ENCODE assay signal across 8 cellular contexts in genomic region chrX:135543924-135544323, GRCh38. TPM values are rescaled to one million over a fixed set of nuclear protein-coding genes. Genes with fewer than 3 reads are reported as not detected.
DNase-seq lines count a peak whose midpoint lies in the region; ATAC-seq and TF ChIP-seq lines count a peak whose summit lies in the region.

No MANE protein-coding gene starts in this region.

- peaks cover 14% of the 10 kb centered on the region for H3K9me3 Mint-ChIP-seq in progenitor cell of endocrine pancreas (ENCODE audit: low read depth)

- no peak overlapping the region for H3K27ac ChIP-seq in HCT116 (ENCODE audit: low read depth, low read length)

- no TSS peak for BruUV-seq in HCT116 (replicated peaks; lab: Mats Ljungman, UMichigan)

- POLR2A ChIA-PET in HCT116 (lab: Charles Lee) = no interaction called here

- peak in 2 of 3 experiments; percentile 41 to 43; a peak in 3 of 6 replicates for TF ChIP-seq CTCF in HCT116 (IDR thresholded peaks at IDR 0.05 in 2 of 3, conservative IDR thresholded peaks at IDR 0.05 in 1 of 3; ENCODE audit: borderline replicate concordance in 1 of 3, insufficient read depth in 1 of 3, low read depth in 2 of 3, low read length in 2 of 3)
- TF ChIP-seq CTCF in progenitor cell of endocrine pancreas (IDR thresholded peaks at IDR 0.05; ENCODE audit: unreplicated experiment) = peak; percentile 20

- H3K9ac ChIP-seq in HCT116 (ENCODE audit: low read length) = no peak overlapping the region

- no peak overlapping the region for H3K4me3 Mint-ChIP-seq in progenitor cell of endocrine pancreas (ENCODE audit: low read depth)

- H3K36me3 Mint-ChIP-seq in progenitor cell of endocrine pancreas (ENCODE audit: insufficient read depth) = no peaks in the 10 kb centered on the region

- no peak overlapping the region for H3K27ac Mint-ChIP-seq in progenitor cell of endocrine pancreas

- no peaks in the 10 kb centered on the region for H3K4me1 ChIP-seq in HCT116 (ENCODE audit: control insufficient read depth in 1 of 2, insufficient read depth in 2 of 2, low read length in 2 of 2)

- H3K27me3 ChIP-seq in HCT116 (ENCODE audit: insufficient read depth, low read length) = no peaks in the 10 kb centered on the region

- DNase-seq in NCI-H345 (lab: John Stamatoyannopoulos, UW) (peak; percentile 1), NCI-H345 treated with DMSO at 0.1 percent for 48 hours (lab: John Stamatoyannopoulos, UW; ENCODE audit: unreplicated experiment) (no peak), HCT116 (ENCODE audit: low read depth, low spot score) (no peak), progenitor cell of endocrine pancreas (ENCODE audit: low spot score, unreplicated experiment) (no peak), NCI-H2227 (lab: John Stamatoyannopoulos, UW; ENCODE audit: unreplicated experiment) (no peak), left cardiac atrium (no peak)
- peak; percentile 12 to 14 for DNase-seq in activated CD4-positive, alpha-beta T cell treated with anti-CD3 and anti-CD28 coated beads, Interleukin-2, amount 50 U/mL, for 48 hours
- no peak for DNase-seq in NK-92 treated with Interleukin-12 subunit alpha and Interleukin-12 subunit beta, amount 100 ng/mL, for 24 hours (lab: John Stamatoyannopoulos, UW)

- no peaks in the 10 kb centered on the region for H3K9me3 ChIP-seq in HCT116 (ENCODE audit: control insufficient read depth in 1 of 2, insufficient read depth in 1 of 2, low read depth in 1 of 2, low read length in 2 of 2)

- no peak overlapping the region for H3K4me3 ChIP-seq in HCT116 (replicated peaks in 1 of 2; ENCODE audit: low read depth in 1 of 2, low read length in 2 of 2)

- no peaks in the 10 kb centered on the region for H4K20me1 ChIP-seq in HCT116 (ENCODE audit: insufficient read depth)

- intact Hi-C loops in HCT116 (cut with micrococcal nuclease) = no loop called here
- intact Hi-C loops in left cardiac atrium (cut with DNase I) = no loop called here

- RAD21 ChIA-PET in HCT116 (lab: Charles Lee; ENCODE audit: low non-redundant PET in 1 of 2, low total read pairs in 2 of 2, uncharacterized antibody in 2 of 2, unreplicated experiment in 2 of 2) = no interaction called here

- no peak overlapping the region for H2AFZ ChIP-seq in HCT116 (ENCODE audit: low read depth, low read length, poor library complexity, severe bottlenecking)

- no peak for TF ChIP-seq POLR2A in HCT116 (IDR thresholded peaks at IDR 0.05; ENCODE audit: borderline replicate concordance, extremely low read depth, insufficient read depth, insufficient read length)

- no peak overlapping the region for H3K4me2 ChIP-seq in HCT116 (ENCODE audit: low read length)

- H3K36me3 ChIP-seq in HCT116 (ENCODE audit: control insufficient read depth in 1 of 2, insufficient read depth in 2 of 2, low read length in 2 of 2) = no peaks in the 10 kb centered on the region

- no peaks in the 10 kb centered on the region for H3K79me2 ChIP-seq in HCT116 (ENCODE audit: insufficient read depth, low read length)

- CTCF ChIA-PET in HCT116 (lab: Charles Lee) = interaction anchor here (1.2 kb wide), 1 partner anchor 53 kb away, joined by 3 read pairs; no protein-coding TSS in a partner anchor

- no peaks in the 10 kb centered on the region for H3K27me3 Mint-ChIP-seq in progenitor cell of endocrine pancreas

- no peaks in the 10 kb centered on the region for H3K9me2 ChIP-seq in HCT116 (ENCODE audit: insufficient read depth)

- TF ChIP-seq RAD21 in HCT116 (IDR thresholded peaks at IDR 0.05; ENCODE audit: low read depth) = peak; percentile 19; the same call in 1 of the 2 replicates

- ATAC-seq in HCT116 (no peak), left cardiac atrium (no peak)

- peaks cover 3% of the 10 kb centered on the region for H3K4me1 Mint-ChIP-seq in progenitor cell of endocrine pancreas (ENCODE audit: low read depth)

TF ChIP-seq in HCT116, 20 proteins besides CTCF, POLR2A, EP300 and RAD21:
- TF ChIP-seq REST (IDR thresholded peaks at IDR 0.05; ENCODE audit: low read depth) (no peak), ZNF274 (IDR thresholded peaks at IDR 0.05; ENCODE audit: low read depth, low read length) (no peak), TCF7L2 (IDR thresholded peaks at IDR 0.05; ENCODE audit: borderline replicate concordance, extremely low read depth, insufficient read depth, insufficient read length) (no peak), ELF1 (IDR thresholded peaks at IDR 0.05; ENCODE audit: borderline replicate concordance, low read depth) (no peak), ATF3 (IDR thresholded peaks at IDR 0.05) (no peak), MAX (IDR thresholded peaks at IDR 0.05) (no peak), SIN3A (IDR thresholded peaks at IDR 0.05; ENCODE audit: low read depth) (no peak), EGR1 (IDR thresholded peaks at IDR 0.05; ENCODE audit: low read depth) (no peak), EZH2 (IDR thresholded peaks at IDR 0.05) (no peak), SRF (IDR thresholded peaks at IDR 0.05; ENCODE audit: low read depth) (no peak), SP1 (IDR thresholded peaks at IDR 0.05; ENCODE audit: low read depth) (no peak), POLR2AphosphoS5 (IDR thresholded peaks at IDR 0.05; ENCODE audit: low read depth, low read length) (no peak), YY1 (IDR thresholded peaks at IDR 0.05; ENCODE audit: extremely low read depth, insufficient replicate concordance, low read depth, low read length) (no peak), ZFX (IDR thresholded peaks at IDR 0.05) (no peak), JUND (IDR thresholded peaks at IDR 0.05) (no peak), FOSL1 (IDR thresholded peaks at IDR 0.05; ENCODE audit: low read depth) (no peak), CBX3 (IDR thresholded peaks at IDR 0.05; ENCODE audit: low read depth) (no peak), CEBPB (IDR thresholded peaks at IDR 0.05; ENCODE audit: low read depth) (no peak)

RNA-seq across cellular contexts. Expression of gene INTS6L, which starts 23.5 kb away (rescaled TPM):
- total RNA-seq in HCT116 (2021; ENCODE audit: unreplicated experiment) (3.6 TPM), progenitor cell of endocrine pancreas (14.6 and 14.8 TPM in 2 replicates), left cardiac atrium (10 to 100 TPM in 1 of 2 donors, 1 to 10 TPM in 1; 9.4 to 11.0 TPM)
- 1.5 and 1.8 TPM in 2 replicates for polyA plus RNA-seq in HCT116 (2012)

Comparison
In these comparisons a context has a peak if more than half of its experiments do, and no peak if none do; other contexts are left out.
1. DNase-seq: peak in NCI-H345 (single experiment) and activated CD4-positive, alpha-beta T cell treated with anti-CD3 and anti-CD28 coated beads, Interleukin-2, amount 50 U/mL, for 48 hours (2 of 2); none in NCI-H345 treated with DMSO at 0.1 percent for 48 hours (single experiment), HCT116 (single experiment), progenitor cell of endocrine pancreas (single experiment), NCI-H2227 (single experiment), NK-92 treated with Interleukin-12 subunit alpha and Interleukin-12 subunit beta, amount 100 ng/mL, for 24 hours (single experiment) and left cardiac atrium (single experiment).